In the genomic region with DNA sequence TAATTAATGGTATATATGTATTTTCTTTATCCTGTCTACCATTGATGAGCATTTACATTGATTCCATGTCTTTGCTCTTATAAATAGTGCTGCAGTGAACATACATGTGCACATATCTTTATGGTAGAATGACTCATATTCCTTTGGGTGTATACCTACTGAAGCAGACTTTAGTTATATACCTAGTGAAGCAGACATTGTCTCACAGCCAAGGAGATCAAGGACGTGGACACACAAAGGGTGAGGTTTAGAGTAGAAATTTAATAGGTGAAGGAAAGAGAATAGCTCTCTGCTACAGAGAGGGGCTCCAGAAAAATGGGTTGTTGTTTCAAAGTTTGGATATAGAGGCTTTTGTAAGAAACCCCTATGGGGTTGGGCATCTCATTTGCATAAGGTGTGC, we compare ENCODE assay signal across 20 cellular contexts.
DNase-seq lines count a peak whose midpoint lies in the region; ATAC-seq, FAIRE-seq and TF ChIP-seq lines count a peak whose summit lies in the region.
"Had no signal": no experiment of that assay in that cellular context is flagged by ENCODE, and none has a peak within 500 bp of the region (broad histone marks: within the 10 kb centered on the region; RNA-seq: fewer than 3 reads in every experiment).

No MANE protein-coding gene starts in this region.

- no peak for TF ChIP-seq RAD21 in K562 (CRISPR knock-in tag; conservative IDR thresholded peaks at IDR 0.05 in 1 of 2, IDR thresholded peaks at IDR 0.05 in 1 of 2)

- no peak for DNase-seq in K562 (ENCODE audit: extremely low read depth in 1 of 4, low spot score in 3 of 4)
- DNase-seq in left colon = no peak
- DNase-seq in T-helper 1 cell = no peak
- no peak for DNase-seq in activated CD4-positive, alpha-beta T cell treated with anti-CD3 and anti-CD28 coated beads, Interleukin-2, amount 50 U/mL, for 1 hour
- no peak for DNase-seq in NCI-H187 (lab: John Stamatoyannopoulos, UW)
- DNase-seq: 8988T; ACHN; Caco-2; Calu3; CD4-positive, alpha-beta T cell; CD8-positive, alpha-beta T cell; DMS79 treated with DMSO at 0.1 percent for 48 hours; GF-D8 had no signal

- no peaks in the 10 kb centered on the region for H3K4me1 ChIP-seq in K562 (replicated peaks in 1 of 2; ENCODE audit: control insufficient read depth in 2 of 2, insufficient read depth in 2 of 2, low read length in 2 of 2)
- H3K4me1 ChIP-seq: Caco-2 had no signal

- ATAC-seq in K562 (no peak), left colon (peak; percentile 46)
- ATAC-seq: CD8-positive, alpha-beta T cell had no signal

- intact Hi-C loops in K562 (cut with micrococcal nuclease) = no loop called here
- intact Hi-C loops in left colon (cut with DNase I, micrococcal nuclease) = no loop called here

- peak; percentile 15 for FAIRE-seq in K562 (lab: Jason Lieb, UNC)
- FAIRE-seq: A204.1, D721Med, G401.6, GM12891, GM19239 had no signal

- POLR2A ChIA-PET in K562 (lab: Yijun Ruan, JAX) = no interaction called here

- H2AFZ ChIP-seq in K562 (ENCODE audit: low read depth, low read length) = no peak overlapping the region

- no peak for TF ChIP-seq CTCF in K562 (IDR thresholded peaks at IDR 0.05 in 2 of 3, conservative IDR thresholded peaks at IDR 0.05 in 1 of 3; ENCODE audit: insufficient read depth in 2 of 3, low read depth in 1 of 3, low read length in 3 of 3)

- no TSS peak for BruUV-seq in K562 (replicated peaks; lab: Mats Ljungman, UMichigan)

- no peak overlapping the region for H3K9ac ChIP-seq in K562 (ENCODE audit: insufficient read depth in 1 of 2, low read depth in 2 of 2, low read length in 2 of 2)
- H3K9ac ChIP-seq: BLaER1 treated with 17β-estradiol and CSF1 and Interleukin-3, amounts not matched to agents 10 nM and 100 nM had no signal

- no peak for TF ChIP-seq EP300 in K562 (IDR thresholded peaks at IDR 0.05; ENCODE audit: low read length)

- CTCF ChIA-PET in K562 (lab: Yijun Ruan, JAX; ENCODE audit: low intra/inter-chr PET ratio) = no interaction called here

- TF ChIP-seq POLR2A in K562 (conservative IDR thresholded peaks at IDR 0.05) = no peak

- in situ Hi-C loops in K562 (cut with MboI) = no loop called here

- no peaks in the 10 kb centered on the region for H3K27me3 ChIP-seq in K562 (ENCODE audit: control insufficient read depth in 2 of 2, insufficient read depth in 2 of 2, low read length in 2 of 2)
- H3K27me3 ChIP-seq: BLaER1 treated with 17β-estradiol and CSF1 and Interleukin-3, amounts not matched to agents 10 nM and 100 nM had no signal

- H3K9me3 ChIP-seq in K562 (replicated peaks; ENCODE audit: control insufficient read depth, insufficient read depth, low read depth, low read length) = 0 out of 2 replicates have a peak, but pooled peaks cover 1% of the 10 kb centered on the region

- no peak overlapping the region for H3K27ac ChIP-seq in K562 (ENCODE audit: extremely low read depth, low read depth, low read length)
- H3K27ac ChIP-seq: BLaER1 treated with 17β-estradiol and CSF1 and Interleukin-3, amounts not matched to agents 10 nM and 100 nM; C4-2B had no signal

- H3K36me3 ChIP-seq in K562 (ENCODE audit: control insufficient read depth, insufficient read depth, low read length) = no peaks in the 10 kb centered on the region
- H3K36me3 ChIP-seq: BLaER1 treated with 17β-estradiol and CSF1 and Interleukin-3, amounts not matched to agents 10 nM and 100 nM had no signal

- no peaks in the 10 kb centered on the region for H3K79me2 ChIP-seq in K562 (ENCODE audit: control insufficient read depth, insufficient read depth, low read length)

- H3K4me3 ChIP-seq in K562 = no peak overlapping the region
- H3K4me3 ChIP-seq: BLaER1 treated with 17β-estradiol and CSF1 and Interleukin-3, amounts not matched to agents 10 nM and 100 nM had no signal

- H3K9me1 ChIP-seq in K562 (ENCODE audit: control insufficient read depth, insufficient read depth, low read length) = no peaks in the 10 kb centered on the region

- 0% methylated on average over 1 of the region's 1 CpG for WGBS in K562 (ENCODE audit: insufficient coverage, low coverage, missing lambda C conversion rate)

- no peaks in the 10 kb centered on the region for H4K20me1 ChIP-seq in K562 (replicated peaks; ENCODE audit: control insufficient read depth, insufficient read depth, low read length)
- H4K20me1 ChIP-seq: BLaER1 treated with 17β-estradiol and CSF1 and Interleukin-3, amounts not matched to agents 10 nM and 100 nM had no signal

- no peak overlapping the region for H3K4me2 ChIP-seq in K562 (ENCODE audit: insufficient read depth, low read length)
- H3K4me2 ChIP-seq: BLaER1 treated with 17β-estradiol and CSF1 and Interleukin-3, amounts not matched to agents 10 nM and 100 nM had no signal

TF ChIP-seq in K562, 482 proteins besides CTCF, POLR2A, EP300 and RAD21:
- TF ChIP-seq ZFP36 (IDR thresholded peaks at IDR 0.05; ENCODE audit: low read depth, low read length, partially characterized antibody) (peak; percentile 80), TOE1 (IDR thresholded peaks at IDR 0.05; ENCODE audit: borderline replicate concordance) (no peak), TOE1 (CRISPR knock-in tag; IDR thresholded peaks at IDR 0.05; ENCODE audit: borderline replicate concordance, low read depth) (no peak)
